In genomic region chr19:46383171-46383815, GRCh38 we compare ENCODE assay signal across 18 cellular contexts. TPM values are rescaled to one million over a fixed set of nuclear protein-coding genes. Genes with fewer than 3 reads are reported as not detected.
"Had no signal": no experiment of that assay in that cellular context is flagged by ENCODE, and none has a peak within 500 bp of the region (broad histone marks: within the 10 kb centered on the region; RNA-seq: fewer than 3 reads in every experiment).

No MANE protein-coding gene starts in this region.

- H3K4me1 ChIP-seq: testis had no signal

- H3K27me3 ChIP-seq: dorsolateral prefrontal cortex, right atrium auricular region, testis had no signal

- H3K27ac Mint-ChIP-seq: activated CD4-positive, alpha-beta memory T cell treated with anti-CD3 and anti-CD28 coated beads for 36 hours; activated T-helper 1 cell treated with anti-CD3 and anti-CD28 coated beads, Interleukin-12 subunit alpha, Interleukin-12 subunit beta, Interleukin-2, Interleukin-4 antibody, amounts not matched to agents 30 ng/mL and 10 ng/mL and 1 ng/mL, durations not matched to agents 14 hours and 24 hours and 36 hours; natural killer cell treated with Interleukin-12 subunit alpha and Interleukin-12 subunit beta and Interleukin-15 and Interleukin-18, amount 100 ng/mL, for 72 hours had no signal

- H3K9me3 Mint-ChIP-seq: activated CD4-positive, alpha-beta memory T cell treated with anti-CD3 and anti-CD28 coated beads for 36 hours; activated T-helper 1 cell treated with anti-CD3 and anti-CD28 coated beads, Interleukin-12 subunit alpha, Interleukin-12 subunit beta, Interleukin-2, Interleukin-4 antibody, amounts not matched to agents 30 ng/mL and 10 ng/mL and 1 ng/mL, durations not matched to agents 14 hours and 24 hours and 36 hours; natural killer cell treated with Interleukin-12 subunit alpha and Interleukin-12 subunit beta and Interleukin-15 and Interleukin-18, amount 100 ng/mL, for 72 hours; stimulated activated naive CD8-positive, alpha-beta T cell treated with anti-CD3 and anti-CD28 coated beads, Interleukin-15, amount 100 ng/mL, for 72 hours had no signal

- H3K27me3 Mint-ChIP-seq: activated CD4-positive, alpha-beta memory T cell treated with anti-CD3 and anti-CD28 coated beads for 36 hours; natural killer cell treated with Interleukin-12 subunit alpha and Interleukin-12 subunit beta and Interleukin-15 and Interleukin-18, amount 100 ng/mL, for 72 hours; progenitor cell of endocrine pancreas; stimulated activated naive CD8-positive, alpha-beta T cell treated with anti-CD3 and anti-CD28 coated beads, Interleukin-15, amount 100 ng/mL, for 72 hours had no signal

- H3K9me3 ChIP-seq: right atrium auricular region, testis had no signal

- H3K4me1 Mint-ChIP-seq: stimulated activated naive CD8-positive, alpha-beta T cell treated with anti-CD3 and anti-CD28 coated beads, Interleukin-15, amount 100 ng/mL, for 72 hours had no signal

- H3K27ac ChIP-seq: right atrium auricular region, testis had no signal

- FAIRE-seq: astrocyte, bronchial epithelial cell, endometrium, islet of Langerhans had no signal

- DNase-seq: activated CD4-positive, alpha-beta memory T cell treated with anti-CD3 and anti-CD28 coated beads for 36 hours; activated CD4-positive, alpha-beta T cell treated with anti-CD3 and anti-CD28 coated beads for 1 hour; mesendoderm; occipital lobe; testis had no signal

- ATAC-seq: stimulated activated naive CD8-positive, alpha-beta T cell treated with anti-CD3 and anti-CD28 coated beads, Interleukin-15, amount 100 ng/mL, for 72 hours had no signal

- H3K4me3 ChIP-seq: dorsolateral prefrontal cortex, right atrium auricular region, smooth muscle cell, testis had no signal

- H3K4me3 Mint-ChIP-seq: activated CD4-positive, alpha-beta memory T cell treated with anti-CD3 and anti-CD28 coated beads for 36 hours; activated T-helper 1 cell treated with anti-CD3 and anti-CD28 coated beads, Interleukin-12 subunit alpha, Interleukin-12 subunit beta, Interleukin-2, Interleukin-4 antibody, amounts not matched to agents 30 ng/mL and 10 ng/mL and 1 ng/mL, durations not matched to agents 14 hours and 24 hours and 36 hours; natural killer cell treated with Interleukin-12 subunit alpha and Interleukin-12 subunit beta and Interleukin-15 and Interleukin-18, amount 100 ng/mL, for 72 hours; stimulated activated naive CD8-positive, alpha-beta T cell treated with anti-CD3 and anti-CD28 coated beads, Interleukin-15, amount 100 ng/mL, for 72 hours had no signal

RNA-seq across cellular contexts. Expression of gene CCDC8, which starts 30.1 kb away (rescaled TPM):
- total RNA-seq: activated CD4-positive, alpha-beta memory T cell treated with anti-CD3 and anti-CD28 coated beads for 36 hours; activated T-helper 1 cell treated with anti-CD3 and anti-CD28 coated beads, Interleukin-12 subunit alpha, Interleukin-12 subunit beta, Interleukin-2, Interleukin-4 antibody, amounts not matched to agents 30 ng/mL and 10 ng/mL and 1 ng/mL, durations not matched to agents 14 hours and 24 hours and 36 hours; natural killer cell treated with Interleukin-12 subunit alpha and Interleukin-12 subunit beta and Interleukin-15 and Interleukin-18, amount 100 ng/mL, for 72 hours; T-helper 1 cell treated with Interleukin-12 subunit alpha and Interleukin-12 subunit beta and Interleukin-4 antibody, amounts not matched to agents 30 ng/mL and 1 ng/mL, for 36 hours had no signal

RNA-seq across cellular contexts. Expression of gene PNMA8C, which starts 45.4 kb away (rescaled TPM):
- total RNA-seq: activated CD4-positive, alpha-beta memory T cell treated with anti-CD3 and anti-CD28 coated beads for 36 hours; activated T-helper 1 cell treated with anti-CD3 and anti-CD28 coated beads, Interleukin-12 subunit alpha, Interleukin-12 subunit beta, Interleukin-2, Interleukin-4 antibody, amounts not matched to agents 30 ng/mL and 10 ng/mL and 1 ng/mL, durations not matched to agents 14 hours and 24 hours and 36 hours; bronchial epithelial cell; esophagus mucosa; natural killer cell treated with Interleukin-12 subunit alpha and Interleukin-12 subunit beta and Interleukin-15 and Interleukin-18, amount 100 ng/mL, for 72 hours; right atrium auricular region; smooth muscle cell; T-helper 1 cell treated with Interleukin-12 subunit alpha and Interleukin-12 subunit beta and Interleukin-4 antibody, amounts not matched to agents 30 ng/mL and 1 ng/mL, for 36 hours had no signal
- polyA plus RNA-seq: smooth muscle cell had no signal
